1 cellular context compared by ENCODE assay signal in the genomic region with DNA sequence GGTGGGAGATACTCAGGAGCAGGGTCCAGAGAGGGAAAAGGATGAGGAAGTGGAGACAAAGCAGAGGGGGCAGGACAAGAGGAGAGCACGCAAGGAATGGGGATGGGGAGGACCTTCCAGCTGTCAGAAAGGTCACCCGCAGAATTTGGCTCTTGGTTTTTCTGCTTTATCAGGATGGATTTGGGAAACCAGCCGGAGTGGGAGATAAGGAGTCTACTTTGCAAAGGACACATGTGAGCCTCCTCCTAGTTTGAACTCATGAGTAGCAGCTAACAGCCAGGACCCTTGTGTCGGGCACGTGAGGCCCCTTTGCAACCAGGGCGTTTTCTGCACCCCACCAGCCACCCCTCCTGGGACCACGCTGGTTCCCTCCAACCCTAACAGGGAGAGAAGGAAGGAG.
A peak's percentile ranks its signal among the peaks of the same experiment; 100 is the strongest.
TF ChIP-seq lines count a peak whose summit lies in the region.

No MANE protein-coding gene starts in this region.

TF ChIP-seq in K562, 482 proteins besides CTCF, POLR2A, EP300 and RAD21 (continued from another document and continues in another):
- TF ChIP-seq, protein P1, sequence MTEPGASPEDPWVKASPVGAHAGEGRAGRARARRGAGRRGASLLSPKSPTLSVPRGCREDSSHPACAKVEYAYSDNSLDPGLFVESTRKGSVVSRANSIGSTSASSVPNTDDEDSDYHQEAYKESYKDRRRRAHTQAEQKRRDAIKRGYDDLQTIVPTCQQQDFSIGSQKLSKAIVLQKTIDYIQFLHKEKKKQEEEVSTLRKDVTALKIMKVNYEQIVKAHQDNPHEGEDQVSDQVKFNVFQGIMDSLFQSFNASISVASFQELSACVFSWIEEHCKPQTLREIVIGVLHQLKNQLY (CRISPR knock-in tag; conservative IDR thresholded peaks at IDR 0.05): no peak
- TF ChIP-seq ARID1B (IDR thresholded peaks at IDR 0.05): peak; percentile 79
- TF ChIP-seq ZNF175 (CRISPR knock-in tag; IDR thresholded peaks at IDR 0.05; ENCODE audit: low read depth): no peak; the same call in 1 of the 2 replicates
- TF ChIP-seq CREM (IDR thresholded peaks at IDR 0.05; ENCODE audit: low read depth): 0 out of 2 replicates have a peak, but pooled peaks have one; percentile 15
- no peak for TF ChIP-seq CEBPG (CRISPR knock-in tag; IDR thresholded peaks at IDR 0.05)
- no peak for TF ChIP-seq CEBPG (tag; conservative IDR thresholded peaks at IDR 0.05 in 1 of 2, IDR thresholded peaks at IDR 0.05 in 1 of 2)
- TF ChIP-seq ZNF174 (CRISPR knock-in tag; IDR thresholded peaks at IDR 0.05): no peak
- TF ChIP-seq POU5F1 (IDR thresholded peaks at IDR 0.05; ENCODE audit: borderline replicate concordance, low read depth, low read length, partially characterized antibody): no peak
- TF ChIP-seq MBD2 (IDR thresholded peaks at IDR 0.05; ENCODE audit: borderline replicate concordance, low read depth): no peak
- TF ChIP-seq MEF2A (IDR thresholded peaks at IDR 0.05; ENCODE audit: control insufficient read depth, low read depth, low read length): no peak
- no peak for TF ChIP-seq RFX7 (CRISPR knock-in tag; IDR thresholded peaks at IDR 0.05)
- no peak for TF ChIP-seq E2F1 (CRISPR knock-in tag; IDR thresholded peaks at IDR 0.05)
- TF ChIP-seq, protein P2, sequence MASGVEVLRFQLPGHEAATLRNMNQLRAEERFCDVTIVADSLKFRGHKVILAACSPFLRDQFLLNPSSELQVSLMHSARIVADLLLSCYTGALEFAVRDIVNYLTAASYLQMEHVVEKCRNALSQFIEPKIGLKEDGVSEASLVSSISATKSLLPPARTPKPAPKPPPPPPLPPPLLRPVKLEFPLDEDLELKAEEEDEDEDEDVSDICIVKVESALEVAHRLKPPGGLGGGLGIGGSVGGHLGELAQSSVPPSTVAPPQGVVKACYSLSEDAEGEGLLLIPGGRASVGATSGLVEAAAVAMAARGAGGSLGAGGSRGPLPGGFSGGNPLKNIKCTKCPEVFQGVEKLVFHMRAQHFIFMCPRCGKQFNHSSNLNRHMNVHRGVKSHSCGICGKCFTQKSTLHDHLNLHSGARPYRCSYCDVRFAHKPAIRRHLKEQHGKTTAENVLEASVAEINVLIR (CRISPR knock-in tag; IDR thresholded peaks at IDR 0.05): no peak
- TF ChIP-seq, protein P3, sequence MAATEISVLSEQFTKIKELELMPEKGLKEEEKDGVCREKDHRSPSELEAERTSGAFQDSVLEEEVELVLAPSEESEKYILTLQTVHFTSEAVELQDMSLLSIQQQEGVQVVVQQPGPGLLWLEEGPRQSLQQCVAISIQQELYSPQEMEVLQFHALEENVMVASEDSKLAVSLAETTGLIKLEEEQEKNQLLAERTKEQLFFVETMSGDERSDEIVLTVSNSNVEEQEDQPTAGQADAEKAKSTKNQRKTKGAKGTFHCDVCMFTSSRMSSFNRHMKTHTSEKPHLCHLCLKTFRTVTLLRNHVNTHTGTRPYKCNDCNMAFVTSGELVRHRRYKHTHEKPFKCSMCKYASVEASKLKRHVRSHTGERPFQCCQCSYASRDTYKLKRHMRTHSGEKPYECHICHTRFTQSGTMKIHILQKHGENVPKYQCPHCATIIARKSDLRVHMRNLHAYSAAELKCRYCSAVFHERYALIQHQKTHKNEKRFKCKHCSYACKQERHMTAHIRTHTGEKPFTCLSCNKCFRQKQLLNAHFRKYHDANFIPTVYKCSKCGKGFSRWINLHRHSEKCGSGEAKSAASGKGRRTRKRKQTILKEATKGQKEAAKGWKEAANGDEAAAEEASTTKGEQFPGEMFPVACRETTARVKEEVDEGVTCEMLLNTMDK (IDR thresholded peaks at IDR 0.05; ENCODE audit: borderline replicate concordance, insufficient read depth, low read depth, low read length, poor library complexity, severe bottlenecking): no peak
- peak; percentile 43; the same call in 1 of the 2 replicates for TF ChIP-seq USF1 (CRISPR knock-in tag; IDR thresholded peaks at IDR 0.05)
- TF ChIP-seq ZBED1 (IDR thresholded peaks at IDR 0.05): no peak
- 0 out of 2 replicates have a peak, but pooled peaks have one; percentile 22 for TF ChIP-seq SMARCE1 (IDR thresholded peaks at IDR 0.05)
- TF ChIP-seq HES1 (IDR thresholded peaks at IDR 0.05; ENCODE audit: low read depth): 0 out of 2 replicates have a peak, but pooled peaks have one; percentile 42
- no peak for TF ChIP-seq ZNF780A (CRISPR knock-in tag; IDR thresholded peaks at IDR 0.05)
- TF ChIP-seq SIN3B (IDR thresholded peaks at IDR 0.05; ENCODE audit: low read depth): no peak
- TF ChIP-seq RFX1 (IDR thresholded peaks at IDR 0.05): no peak
- TF ChIP-seq SMARCA4 (IDR thresholded peaks at IDR 0.05): no peak; the same call in 1 of the 2 replicates
- TF ChIP-seq TFAP4 (CRISPR knock-in tag; IDR thresholded peaks at IDR 0.05; ENCODE audit: borderline replicate concordance): peak; percentile 79; the same call in 1 of the 2 replicates
- peak; percentile 50; the same call in 1 of the 2 replicates for TF ChIP-seq L3MBTL2 (IDR thresholded peaks at IDR 0.05)
- no peak for TF ChIP-seq TGIF2 (CRISPR knock-in tag; IDR thresholded peaks at IDR 0.05)
- TF ChIP-seq, protein P4, sequence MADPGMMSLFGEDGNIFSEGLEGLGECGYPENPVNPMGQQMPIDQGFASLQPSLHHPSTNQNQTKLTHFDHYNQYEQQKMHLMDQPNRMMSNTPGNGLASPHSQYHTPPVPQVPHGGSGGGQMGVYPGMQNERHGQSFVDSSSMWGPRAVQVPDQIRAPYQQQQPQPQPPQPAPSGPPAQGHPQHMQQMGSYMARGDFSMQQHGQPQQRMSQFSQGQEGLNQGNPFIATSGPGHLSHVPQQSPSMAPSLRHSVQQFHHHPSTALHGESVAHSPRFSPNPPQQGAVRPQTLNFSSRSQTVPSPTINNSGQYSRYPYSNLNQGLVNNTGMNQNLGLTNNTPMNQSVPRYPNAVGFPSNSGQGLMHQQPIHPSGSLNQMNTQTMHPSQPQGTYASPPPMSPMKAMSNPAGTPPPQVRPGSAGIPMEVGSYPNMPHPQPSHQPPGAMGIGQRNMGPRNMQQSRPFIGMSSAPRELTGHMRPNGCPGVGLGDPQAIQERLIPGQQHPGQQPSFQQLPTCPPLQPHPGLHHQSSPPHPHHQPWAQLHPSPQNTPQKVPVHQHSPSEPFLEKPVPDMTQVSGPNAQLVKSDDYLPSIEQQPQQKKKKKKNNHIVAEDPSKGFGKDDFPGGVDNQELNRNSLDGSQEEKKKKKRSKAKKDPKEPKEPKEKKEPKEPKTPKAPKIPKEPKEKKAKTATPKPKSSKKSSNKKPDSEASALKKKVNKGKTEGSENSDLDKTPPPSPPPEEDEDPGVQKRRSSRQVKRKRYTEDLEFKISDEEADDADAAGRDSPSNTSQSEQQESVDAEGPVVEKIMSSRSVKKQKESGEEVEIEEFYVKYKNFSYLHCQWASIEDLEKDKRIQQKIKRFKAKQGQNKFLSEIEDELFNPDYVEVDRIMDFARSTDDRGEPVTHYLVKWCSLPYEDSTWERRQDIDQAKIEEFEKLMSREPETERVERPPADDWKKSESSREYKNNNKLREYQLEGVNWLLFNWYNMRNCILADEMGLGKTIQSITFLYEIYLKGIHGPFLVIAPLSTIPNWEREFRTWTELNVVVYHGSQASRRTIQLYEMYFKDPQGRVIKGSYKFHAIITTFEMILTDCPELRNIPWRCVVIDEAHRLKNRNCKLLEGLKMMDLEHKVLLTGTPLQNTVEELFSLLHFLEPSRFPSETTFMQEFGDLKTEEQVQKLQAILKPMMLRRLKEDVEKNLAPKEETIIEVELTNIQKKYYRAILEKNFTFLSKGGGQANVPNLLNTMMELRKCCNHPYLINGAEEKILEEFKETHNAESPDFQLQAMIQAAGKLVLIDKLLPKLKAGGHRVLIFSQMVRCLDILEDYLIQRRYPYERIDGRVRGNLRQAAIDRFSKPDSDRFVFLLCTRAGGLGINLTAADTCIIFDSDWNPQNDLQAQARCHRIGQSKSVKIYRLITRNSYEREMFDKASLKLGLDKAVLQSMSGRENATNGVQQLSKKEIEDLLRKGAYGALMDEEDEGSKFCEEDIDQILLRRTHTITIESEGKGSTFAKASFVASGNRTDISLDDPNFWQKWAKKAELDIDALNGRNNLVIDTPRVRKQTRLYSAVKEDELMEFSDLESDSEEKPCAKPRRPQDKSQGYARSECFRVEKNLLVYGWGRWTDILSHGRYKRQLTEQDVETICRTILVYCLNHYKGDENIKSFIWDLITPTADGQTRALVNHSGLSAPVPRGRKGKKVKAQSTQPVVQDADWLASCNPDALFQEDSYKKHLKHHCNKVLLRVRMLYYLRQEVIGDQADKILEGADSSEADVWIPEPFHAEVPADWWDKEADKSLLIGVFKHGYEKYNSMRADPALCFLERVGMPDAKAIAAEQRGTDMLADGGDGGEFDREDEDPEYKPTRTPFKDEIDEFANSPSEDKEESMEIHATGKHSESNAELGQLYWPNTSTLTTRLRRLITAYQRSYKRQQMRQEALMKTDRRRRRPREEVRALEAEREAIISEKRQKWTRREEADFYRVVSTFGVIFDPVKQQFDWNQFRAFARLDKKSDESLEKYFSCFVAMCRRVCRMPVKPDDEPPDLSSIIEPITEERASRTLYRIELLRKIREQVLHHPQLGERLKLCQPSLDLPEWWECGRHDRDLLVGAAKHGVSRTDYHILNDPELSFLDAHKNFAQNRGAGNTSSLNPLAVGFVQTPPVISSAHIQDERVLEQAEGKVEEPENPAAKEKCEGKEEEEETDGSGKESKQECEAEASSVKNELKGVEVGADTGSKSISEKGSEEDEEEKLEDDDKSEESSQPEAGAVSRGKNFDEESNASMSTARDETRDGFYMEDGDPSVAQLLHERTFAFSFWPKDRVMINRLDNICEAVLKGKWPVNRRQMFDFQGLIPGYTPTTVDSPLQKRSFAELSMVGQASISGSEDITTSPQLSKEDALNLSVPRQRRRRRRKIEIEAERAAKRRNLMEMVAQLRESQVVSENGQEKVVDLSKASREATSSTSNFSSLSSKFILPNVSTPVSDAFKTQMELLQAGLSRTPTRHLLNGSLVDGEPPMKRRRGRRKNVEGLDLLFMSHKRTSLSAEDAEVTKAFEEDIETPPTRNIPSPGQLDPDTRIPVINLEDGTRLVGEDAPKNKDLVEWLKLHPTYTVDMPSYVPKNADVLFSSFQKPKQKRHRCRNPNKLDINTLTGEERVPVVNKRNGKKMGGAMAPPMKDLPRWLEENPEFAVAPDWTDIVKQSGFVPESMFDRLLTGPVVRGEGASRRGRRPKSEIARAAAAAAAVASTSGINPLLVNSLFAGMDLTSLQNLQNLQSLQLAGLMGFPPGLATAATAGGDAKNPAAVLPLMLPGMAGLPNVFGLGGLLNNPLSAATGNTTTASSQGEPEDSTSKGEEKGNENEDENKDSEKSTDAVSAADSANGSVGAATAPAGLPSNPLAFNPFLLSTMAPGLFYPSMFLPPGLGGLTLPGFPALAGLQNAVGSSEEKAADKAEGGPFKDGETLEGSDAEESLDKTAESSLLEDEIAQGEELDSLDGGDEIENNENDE (IDR thresholded peaks at IDR 0.05; ENCODE audit: low read depth, low read length): no peak
- TF ChIP-seq MCM3 (IDR thresholded peaks at IDR 0.05): no peak
- no peak for TF ChIP-seq STAT5A (IDR thresholded peaks at IDR 0.05; ENCODE audit: borderline replicate concordance, low read length)
- no peak for TF ChIP-seq PHF21A (IDR thresholded peaks at IDR 0.05; ENCODE audit: borderline replicate concordance, low read depth)
- peak; percentile 14 for TF ChIP-seq DACH1 (IDR thresholded peaks at IDR 0.05; ENCODE audit: partially characterized antibody)
- TF ChIP-seq NCOA4 (IDR thresholded peaks at IDR 0.05; ENCODE audit: partially characterized antibody): no peak
- peak; percentile 52; the same call in 1 of the 2 replicates for TF ChIP-seq HDAC2 (IDR thresholded peaks at IDR 0.05)
- no peak for TF ChIP-seq THRAP3 (IDR thresholded peaks at IDR 0.05; ENCODE audit: borderline replicate concordance)
- no peak for TF ChIP-seq ZNF124 (CRISPR knock-in tag; IDR thresholded peaks at IDR 0.05)
- no peak for TF ChIP-seq ZZZ3 (IDR thresholded peaks at IDR 0.05)
- TF ChIP-seq GTF3C2 (IDR thresholded peaks at IDR 0.05; ENCODE audit: borderline replicate concordance, extremely low read depth, insufficient read length): no peak
- no peak for TF ChIP-seq SNIP1 (IDR thresholded peaks at IDR 0.05; ENCODE audit: low read depth)
